20 cellular contexts compared by ENCODE assay signal in the genomic region with DNA sequence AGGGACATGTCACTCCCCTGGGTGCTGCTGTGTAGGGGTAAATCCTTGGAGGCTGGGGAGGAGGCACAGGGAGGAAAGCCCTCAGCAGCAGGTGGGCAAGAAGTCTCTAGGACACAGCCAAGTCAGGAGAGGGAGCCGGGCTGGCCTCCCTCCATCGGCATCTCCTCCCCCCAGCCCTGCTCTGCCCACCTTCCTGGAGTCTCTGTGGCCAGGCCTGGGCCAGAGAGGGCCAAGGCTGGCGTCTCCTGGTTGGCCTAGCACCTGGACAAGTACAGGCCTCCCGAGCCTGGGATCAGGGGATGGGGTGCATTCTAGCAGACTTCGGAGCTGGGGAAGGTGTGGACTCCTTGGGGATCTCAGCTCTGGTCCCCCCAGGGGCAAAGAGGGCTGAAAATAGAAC. TPM values are rescaled to one million over a fixed set of nuclear protein-coding genes. Genes with fewer than 3 reads are reported as not detected.
DNase-seq lines count a peak whose midpoint lies in the region; ATAC-seq and TF ChIP-seq lines count a peak whose summit lies in the region.
"Had no signal": no experiment of that assay in that cellular context is flagged by ENCODE, and none has a peak within 500 bp of the region (broad histone marks: within the 10 kb centered on the region; RNA-seq: fewer than 3 reads in every experiment).

No MANE protein-coding gene starts in this region.

- peaks cover 8% of the 10 kb centered on the region for H3K4me1 Mint-ChIP-seq in stimulated activated memory B cell treated with anti-CD40 and anti-IgM and Interleukin-4, amounts not matched to agents 10 μg/mL and 1 μg/mL and 100 μg/mL, for 72 hours
- H3K4me1 Mint-ChIP-seq in endodermal cell (peaks cover 9% of the 10 kb centered on the region), natural killer cell (peaks cover 8% of the 10 kb centered on the region in 2 donors)

- H3K27me3 Mint-ChIP-seq in stimulated activated memory B cell treated with anti-CD40 and anti-IgM and Interleukin-4, amounts not matched to agents 10 μg/mL and 1 μg/mL and 100 μg/mL, for 72 hours, result peaks cover 20% of the 10 kb centered on the region
- peaks cover 32% of the 10 kb centered on the region for H3K27me3 Mint-ChIP-seq in endodermal cell (ENCODE audit: insufficient read depth)
- peaks cover 10 to 23% of the 10 kb centered on the region in 2 donors for H3K27me3 Mint-ChIP-seq in natural killer cell (ENCODE audit: low read depth in 2 of 2)

- no peak overlapping the region for H3K9ac ChIP-seq in BLaER1 treated with 17β-estradiol and CSF1 and Interleukin-3, amounts not matched to agents 10 nM and 100 nM
- H3K9ac ChIP-seq in endodermal cell (ENCODE audit: extremely low read depth, low read length, poor library complexity, severe bottlenecking), result no peak overlapping the region
- H3K9ac ChIP-seq: KMS-11 had no signal

- H3K36me3 Mint-ChIP-seq in stimulated activated memory B cell treated with anti-CD40 and anti-IgM and Interleukin-4, amounts not matched to agents 10 μg/mL and 1 μg/mL and 100 μg/mL, for 72 hours, result no peaks in the 10 kb centered on the region
- no peaks in the 10 kb centered on the region for H3K36me3 Mint-ChIP-seq in endodermal cell (ENCODE audit: low read depth)
- H3K36me3 Mint-ChIP-seq in natural killer cell, result no peaks in the 10 kb centered on the region
- H3K36me3 Mint-ChIP-seq: CD4-positive, CD25-positive, alpha-beta regulatory T cell had no signal

- intact Hi-C loops in stomach (cut with DNase I; ENCODE audit: low total_unique reads) (no loop called here), natural killer cell (cut with micrococcal nuclease) (no loop called here)

- H3K27me3 ChIP-seq in BLaER1 treated with 17β-estradiol and CSF1 and Interleukin-3, amounts not matched to agents 10 nM and 100 nM, result peaks cover 30 to 45% (median 34%) of the 10 kb centered on the region in 11 experiments
- peaks cover 0 to 4% of the 10 kb centered on the region in 2 donors for H3K27me3 ChIP-seq in esophagus (ENCODE audit: control insufficient read depth in 1 of 2, insufficient read depth in 2 of 2, low read length in 2 of 2)
- peaks cover 4% of the 10 kb centered on the region for H3K27me3 ChIP-seq in osteoblast (ENCODE audit: insufficient read depth, low read length)
- H3K27me3 ChIP-seq in stomach, result peaks cover 0 to 57% (median 30%) of the 10 kb centered on the region in 3 donors
- peaks cover 53% of the 10 kb centered on the region for H3K27me3 ChIP-seq in endodermal cell (ENCODE audit: control insufficient read depth, insufficient read depth, low read length, poor library complexity, severe bottlenecking)

- TF ChIP-seq EP300 in stomach (IDR thresholded peaks at IDR 0.05), result no peak

- H4K20me1 ChIP-seq in BLaER1 treated with 17β-estradiol and CSF1 and Interleukin-3, amounts not matched to agents 10 nM and 100 nM, result peaks cover 0 to 14% (median 0%) of the 10 kb centered on the region in 11 experiments; a peak in 3 of 22 replicates
- H4K20me1 ChIP-seq in osteoblast (ENCODE audit: insufficient read depth, low read length), result no peaks in the 10 kb centered on the region

- no peak overlapping the region for H3K4me3 Mint-ChIP-seq in stimulated activated memory B cell treated with anti-CD40 and anti-IgM and Interleukin-4, amounts not matched to agents 10 μg/mL and 1 μg/mL and 100 μg/mL, for 72 hours
- H3K4me3 Mint-ChIP-seq in endodermal cell (no peak overlapping the region), natural killer cell (no peak overlapping the region)
- H3K4me3 Mint-ChIP-seq: CD4-positive, CD25-positive, alpha-beta regulatory T cell had no signal

- H3K9me3 Mint-ChIP-seq in stimulated activated memory B cell treated with anti-CD40 and anti-IgM and Interleukin-4, amounts not matched to agents 10 μg/mL and 1 μg/mL and 100 μg/mL, for 72 hours, result no peaks in the 10 kb centered on the region
- H3K9me3 Mint-ChIP-seq in endodermal cell (no peaks in the 10 kb centered on the region), natural killer cell (no peaks in the 10 kb centered on the region)

- peak; percentile 41 for DNase-seq in osteoblast (ENCODE audit: insufficient read length, low spot score, missing footprints)
- no peak for DNase-seq in stomach
- DNase-seq in stimulated activated CD4-positive, alpha-beta T cell treated with anti-CD3 and anti-CD28 coated beads, Interleukin-15, amount 100 ng/mL, for 24 hours, result no peak
- no peak for DNase-seq in endodermal cell
- no peak for DNase-seq in natural killer cell
- DNase-seq: Caco-2; CD4-positive, CD25-positive, alpha-beta regulatory T cell; EL; NCI-H1436 treated with DMSO at 0.1 percent for 48 hours; NCI-H2029 treated with DMSO at 0.1 percent for 48 hours; NCI-H2171 treated with DMSO at 0.1 percent for 48 hours; NCI-H446 treated with DMSO at 0.1 percent for 48 hours; NK-92 treated with Interleukin-12 subunit alpha and Interleukin-12 subunit beta, amount 100 ng/mL, for 24 hours had no signal

- ATAC-seq in stimulated activated memory B cell treated with anti-CD40 and anti-IgM and Interleukin-4, amounts not matched to agents 10 μg/mL and 1 μg/mL and 100 μg/mL, for 72 hours, result no peak
- no peak for ATAC-seq in natural killer cell
- ATAC-seq: HepG2 had no signal

- H3K27ac ChIP-seq in BLaER1 treated with 17β-estradiol and CSF1 and Interleukin-3, amounts not matched to agents 10 nM and 100 nM, result no peak overlapping the region
- H3K27ac ChIP-seq in esophagus (ENCODE audit: low read depth in 2 of 2, low read length in 1 of 2), result peak overlapping the region; percentile 45 to 78
- no peak overlapping the region for H3K27ac ChIP-seq in osteoblast (ENCODE audit: low read depth, low read length)
- H3K27ac ChIP-seq in stomach, result peak overlapping the region in 3 of 5 donors; percentile 76 to 95 (median 90)
- H3K27ac ChIP-seq in endodermal cell (ENCODE audit: low read depth, low read length), result no peak overlapping the region
- H3K27ac ChIP-seq: KMS-11 had no signal

- TF ChIP-seq POLR2A in stomach (IDR thresholded peaks at IDR 0.05), result no peak

- TF ChIP-seq CTCF in osteoblast (IDR thresholded peaks at IDR 0.05; ENCODE audit: extremely low read depth, low read depth, low read length) (no peak), stomach (IDR thresholded peaks at IDR 0.05) (no peak), endodermal cell (conservative IDR thresholded peaks at IDR 0.05) (no peak), natural killer cell (IDR thresholded peaks at IDR 0.05) (no peak)

- H3K27ac Mint-ChIP-seq in stimulated activated memory B cell treated with anti-CD40 and anti-IgM and Interleukin-4, amounts not matched to agents 10 μg/mL and 1 μg/mL and 100 μg/mL, for 72 hours, result no peak overlapping the region
- H3K27ac Mint-ChIP-seq in endodermal cell (no peak overlapping the region), natural killer cell (no peak overlapping the region)
- H3K27ac Mint-ChIP-seq: CD4-positive, CD25-positive, alpha-beta regulatory T cell had no signal

- H3K4me2 ChIP-seq in BLaER1 treated with 17β-estradiol and CSF1 and Interleukin-3, amounts not matched to agents 10 nM and 100 nM, result peak overlapping the region in 8 of 11 experiments; percentile 10 to 66 (median 48); a peak in 13 of 22 replicates
- H3K4me2 ChIP-seq in osteoblast (ENCODE audit: insufficient read depth, low read length), result no peak overlapping the region
- H3K4me2 ChIP-seq: KMS-11 had no signal

- H3K4me3 ChIP-seq in BLaER1 treated with 17β-estradiol and CSF1 and Interleukin-3, amounts not matched to agents 10 nM and 100 nM, result no peak overlapping the region
- H3K4me3 ChIP-seq in esophagus (ENCODE audit: low read depth in 1 of 2, low read length in 2 of 2), result no peak overlapping the region
- no peak overlapping the region for H3K4me3 ChIP-seq in osteoblast (ENCODE audit: insufficient read depth, low read length)
- no peak overlapping the region for H3K4me3 ChIP-seq in stomach
- no peak overlapping the region for H3K4me3 ChIP-seq in endodermal cell (ENCODE audit: low read length)

- H3K9me3 ChIP-seq in BLaER1 treated with 17β-estradiol and CSF1 and Interleukin-3, amounts not matched to agents 10 nM and 100 nM (replicated peaks in 1 of 11), result no peaks in the 10 kb centered on the region
- H3K9me3 ChIP-seq in esophagus (ENCODE audit: control insufficient read depth in 2 of 2, insufficient read depth in 1 of 2, low read depth in 1 of 2, low read length in 1 of 2), result no peaks in the 10 kb centered on the region
- no peaks in the 10 kb centered on the region for H3K9me3 ChIP-seq in osteoblast (ENCODE audit: low read depth, low read length)
- H3K9me3 ChIP-seq in stomach, result no peaks in the 10 kb centered on the region
- no peaks in the 10 kb centered on the region for H3K9me3 ChIP-seq in endodermal cell (ENCODE audit: control insufficient read depth, low read length)
- H3K9me3 ChIP-seq: Caco-2 had no signal

- peaks cover 0 to 20% (median 11%) of the 10 kb centered on the region in 10 experiments; a peak in 15 of 20 replicates for H3K4me1 ChIP-seq in BLaER1 treated with 17β-estradiol and CSF1 and Interleukin-3, amounts not matched to agents 10 nM and 100 nM
- peaks cover 0 to 1% of the 10 kb centered on the region in 2 donors for H3K4me1 ChIP-seq in esophagus (ENCODE audit: control insufficient read depth in 2 of 2, insufficient read depth in 2 of 2, low read length in 1 of 2)
- peaks cover 28% of the 10 kb centered on the region for H3K4me1 ChIP-seq in osteoblast (ENCODE audit: insufficient read depth, low read length)
- peaks cover 13 to 30% (median 21%) of the 10 kb centered on the region in 4 donors for H3K4me1 ChIP-seq in stomach
- H3K4me1 ChIP-seq in endodermal cell (ENCODE audit: control insufficient read depth, insufficient read depth, low read length), result peaks cover 4% of the 10 kb centered on the region

- H3K79me2 ChIP-seq in osteoblast (ENCODE audit: insufficient read depth, low read length), result no peaks in the 10 kb centered on the region

- H3K36me3 ChIP-seq in BLaER1 treated with 17β-estradiol and CSF1 and Interleukin-3, amounts not matched to agents 10 nM and 100 nM, result no peaks in the 10 kb centered on the region
- no peaks in the 10 kb centered on the region for H3K36me3 ChIP-seq in esophagus (ENCODE audit: control insufficient read depth in 2 of 2, insufficient read depth in 2 of 2, low read length in 1 of 2)
- H3K36me3 ChIP-seq in osteoblast (ENCODE audit: insufficient read depth, low read length), result no peaks in the 10 kb centered on the region
- no peaks in the 10 kb centered on the region for H3K36me3 ChIP-seq in stomach
- H3K36me3 ChIP-seq in endodermal cell (ENCODE audit: control insufficient read depth, insufficient read depth, low read length), result no peaks in the 10 kb centered on the region

- 88 to 89% methylated on average over 5 of the region's 5 CpGs for WGBS in esophagus, 2 donors
- 64 to 91% (median 86%) methylated on average over 5 of the region's 5 CpGs for WGBS in stomach, 5 donors
- 86 to 100% methylated on average over 1 to 5 of the region's 5 CpGs for WGBS in endodermal cell (ENCODE audit: insufficient coverage in 1 of 2, insufficient read length in 1 of 2), 2 experiments

- no peak overlapping the region for H2AFZ ChIP-seq in osteoblast (ENCODE audit: low read length)

RNA-seq across cellular contexts. Expression of a gene that starts 1.8 kb away (rescaled TPM):
- polyA plus RNA-seq in esophagus, result 10 to 100 TPM; 22.3 to 37.7 TPM
- 24.2 and 26.4 TPM in 2 replicates for total RNA-seq in osteoblast
- 100 to 1,000 TPM in 1 of 5 donors, 10 to 100 TPM in 3, 1 to 10 TPM in 1; 7.4 to 106 (median 30.4) TPM for total RNA-seq in stomach
- 10 to 100 TPM in 1 of 3 donors, 1 to 10 TPM in 2; 9.8 to 65.1 (median 9.9) TPM for polyA plus RNA-seq in stomach
- 10 to 100 TPM; 23.1 to 29.8 TPM for total RNA-seq in endodermal cell
- 42.6 TPM for polyA plus RNA-seq in endodermal cell (2013, experiment 1 of 2)
- 38.8 TPM for polyA plus RNA-seq in endodermal cell (2013, experiment 2 of 2)
- 1 to 10 TPM in 2 of 3 donors, under 1 TPM in 1; 0.35 to 1.5 (median 1.2) TPM for total RNA-seq in natural killer cell

RNA-seq across cellular contexts. Expression of a gene that starts 18.3 kb away (rescaled TPM):
- polyA plus RNA-seq in esophagus (100 to 1,000 TPM; 672 to 686 TPM), stomach (100 to 1,000 TPM; 122 to 803 (median 204) TPM)
- total RNA-seq in osteoblast (0.72 and 1.2 TPM in 2 replicates), stomach (1,000 to 10,000 TPM; 1,078 to 5,539 (median 2,913) TPM), endodermal cell (1 to 10 TPM; 1.1 to 3.5 TPM), natural killer cell (not detected)
- polyA plus RNA-seq in endodermal cell (2013, experiment 1 of 2), result 0.96 TPM
- polyA plus RNA-seq in endodermal cell (2013, experiment 2 of 2), result 0.99 TPM
- total RNA-seq: Caco-2; CD4-positive, CD25-positive, alpha-beta regulatory T cell; HepG2; M059J; OCI-LY7 had no signal
- polyA plus RNA-seq: CD4-positive, CD25-positive, alpha-beta regulatory T cell; HepG2 had no signal

RNA-seq across cellular contexts. Expression of a gene that starts 48.8 kb away (rescaled TPM):
- polyA plus RNA-seq in esophagus (10 to 100 TPM; 46.2 to 49.6 TPM), stomach (100 to 1,000 TPM in 2 of 3 donors, 10 to 100 TPM in 1; 69.2 to 114 (median 105) TPM)
- total RNA-seq in osteoblast (60.7 and 67.3 TPM in 2 replicates), stomach (100 to 1,000 TPM in 1 of 5 donors, 10 to 100 TPM in 4; 32.7 to 147 (median 46.4) TPM), endodermal cell (10 to 100 TPM; 54.6 to 76.1 TPM), natural killer cell (100 to 1,000 TPM in 2 of 3 donors, 10 to 100 TPM in 1; 97.8 to 112 (median 103) TPM)
- polyA plus RNA-seq in endodermal cell (2013, experiment 1 of 2), result 48.9 TPM
- polyA plus RNA-seq in endodermal cell (2013, experiment 2 of 2), result 41.6 TPM

Comparison
In these comparisons a context has a peak if more than half of its experiments do, and no peak if none do; other contexts are left out.
1. H3K27ac ChIP-seq: peak in esophagus (2 of 2) and stomach (3 of 5); none in BLaER1 treated with 17β-estradiol and CSF1 and Interleukin-3, amounts not matched to agents 10 nM and 100 nM (0 of 11), osteoblast (single experiment) and endodermal cell (single experiment).
2. RNA of a gene that starts 18.3 kb away (total RNA-seq): 1,078 to 5,539 TPM in stomach; 1.1 to 3.5 TPM in endodermal cell, 0.72 to 1.2 TPM in osteoblast and not detected in natural killer cell; every median in the first group is over 100 times any median in the second.